8 cellular contexts compared by ENCODE assay signal in genomic region chr19:52094526-52094925, GRCh38. TPM values are rescaled to one million over a fixed set of nuclear protein-coding genes. Genes with fewer than 3 reads are reported as not detected.
DNase-seq lines count a peak whose midpoint lies in the region; ATAC-seq and TF ChIP-seq lines count a peak whose summit lies in the region.

No MANE protein-coding gene starts in this region.

- H3K9me3 ChIP-seq in SK-N-MC (ENCODE audit: low read depth, low read length) (peaks cover 16% of the 10 kb centered on the region; the same call in 1 of the 2 replicates), prostate gland (no peaks in the 10 kb centered on the region)

- 9% methylated on average over 6 of the region's 6 CpGs for WGBS in prostate gland

- H3K27me3 ChIP-seq in prostate gland (replicated peaks; ENCODE audit: insufficient read depth): no peaks in the 10 kb centered on the region

- DNase-seq in ELR (ENCODE audit: low read depth): peak; percentile 10
- DNase-seq in SK-N-MC (ENCODE audit: low read depth, low spot score): no peak
- no peak for DNase-seq in fibroblast of the aortic adventitia (ENCODE audit: low read depth)
- no peak for DNase-seq in prostate gland (ENCODE audit: low spot score)
- DNase-seq in HEK293T (ENCODE audit: extremely low spot score): no peak
- no peak for DNase-seq in hippocampal formation (lab: John Stamatoyannopoulos, UW)

- no peak for ATAC-seq in GM21381 (IDR thresholded peaks at IDR 0.05; ENCODE audit: unreplicated experiment)
- no peak for ATAC-seq in GM19395 (IDR thresholded peaks at IDR 0.05; ENCODE audit: unreplicated experiment)

- H3K27ac ChIP-seq in SK-N-MC (no peak overlapping the region), prostate gland (peak overlapping the region; percentile 66 to 72)

- TF ChIP-seq POLR2A in prostate gland (IDR thresholded peaks at IDR 0.05): no peak

- H3K9ac ChIP-seq in SK-N-MC (ENCODE audit: insufficient read length): peak overlapping the region; percentile 87

- H3K4me3 ChIP-seq in SK-N-MC: peak overlapping the region; percentile 90
- peak overlapping the region; percentile 95 for H3K4me3 ChIP-seq in fibroblast of the aortic adventitia (ENCODE audit: low read depth, low read length)
- peak overlapping the region; percentile 65 to 73 for H3K4me3 ChIP-seq in prostate gland

- intact Hi-C loops in prostate gland (cut with DNase I): no loop called here

- H3K36me3 ChIP-seq in SK-N-MC (ENCODE audit: insufficient read depth, low read length): peaks cover 36% of the 10 kb centered on the region
- no peaks in the 10 kb centered on the region for H3K36me3 ChIP-seq in prostate gland

- POLR2A ChIA-PET in HEK293T (lab: Yijun Ruan, JAX): no interaction called here

- no peaks in the 10 kb centered on the region for H3K4me1 ChIP-seq in prostate gland (replicated peaks)

- TF ChIP-seq CTCF in fibroblast of the aortic adventitia (IDR thresholded peaks at IDR 0.05; ENCODE audit: insufficient read depth, low read length) (no peak), prostate gland (IDR thresholded peaks at IDR 0.05) (no peak)

- CTCF ChIA-PET in HEK293T (lab: Yijun Ruan, JAX): no interaction called here

TF ChIP-seq in HEK293T, 16 proteins besides CTCF, POLR2A, EP300 and RAD21:
- TF ChIP-seq SUZ12 (IDR thresholded peaks at IDR 0.05): no peak
- TF ChIP-seq NFRKB (IDR thresholded peaks at IDR 0.05): no peak
- TF ChIP-seq PKNOX1 (IDR thresholded peaks at IDR 0.05): no peak
- TF ChIP-seq LEF1 (IDR thresholded peaks at IDR 0.05; ENCODE audit: borderline replicate concordance): no peak
- no peak for TF ChIP-seq FOXM1 (IDR thresholded peaks at IDR 0.05; ENCODE audit: borderline replicate concordance)
- TF ChIP-seq FOXA1 (IDR thresholded peaks at IDR 0.05): no peak
- TF ChIP-seq SP1 (IDR thresholded peaks at IDR 0.05): no peak
- TF ChIP-seq BHLHE40 (IDR thresholded peaks at IDR 0.05; ENCODE audit: borderline replicate concordance): no peak
- no peak for TF ChIP-seq ARNT (IDR thresholded peaks at IDR 0.05)

RNA-seq across cellular contexts. Expression of gene ZNF841, which starts 1.0 kb away (rescaled TPM):
- 26.0 and 28.9 TPM in 2 replicates for total RNA-seq in fibroblast of the aortic adventitia (ENCODE audit: low replicate concordance)
- 10 to 100 TPM; 24.6 to 34.3 TPM for total RNA-seq in prostate gland

RNA-seq across cellular contexts. Expression of gene ZNF616, which starts 45.2 kb away (rescaled TPM):
- total RNA-seq in fibroblast of the aortic adventitia (ENCODE audit: low replicate concordance) (5.0 and 8.9 TPM in 2 replicates), prostate gland (10 to 100 TPM in 1 of 2 donors, 1 to 10 TPM in 1; 9.1 to 13.7 TPM)

RNA-seq across cellular contexts. Expression of gene ZNF432, which starts 45.9 kb away (rescaled TPM):
- total RNA-seq in fibroblast of the aortic adventitia (ENCODE audit: low replicate concordance) (7.9 and 9.7 TPM in 2 replicates), prostate gland (10 to 100 TPM in 1 of 2 donors, 1 to 10 TPM in 1; 9.3 to 38.6 TPM)
